Comparison of ENCODE assay signal across 8 cellular contexts in genomic region chr12:25194722-25195055, GRCh38. TPM values are rescaled to one million over a fixed set of nuclear protein-coding genes. Genes with fewer than 3 reads are reported as not detected.
DNase-seq lines count a peak whose midpoint lies in the region; ATAC-seq and TF ChIP-seq lines count a peak whose summit lies in the region.

No MANE protein-coding gene starts in this region.

- TF ChIP-seq POLR2A in heart left ventricle (IDR thresholded peaks at IDR 0.05) = no peak
- no peak for TF ChIP-seq POLR2A in upper lobe of left lung (IDR thresholded peaks at IDR 0.05)

- H3K9me3 ChIP-seq in heart left ventricle (no peaks in the 10 kb centered on the region), ascending aorta (no peaks in the 10 kb centered on the region), lower lobe of right lung (no peaks in the 10 kb centered on the region), upper lobe of left lung (no peaks in the 10 kb centered on the region)

- peak overlapping the region in 11 of 12 donors; percentile 37 to 97 (median 92) for H3K27ac ChIP-seq in heart left ventricle
- peak overlapping the region; percentile 97 for H3K27ac ChIP-seq in ascending aorta
- H3K27ac ChIP-seq in lower lobe of right lung = peak overlapping the region; percentile 94
- H3K27ac ChIP-seq in upper lobe of left lung = peak overlapping the region; percentile 90 to 94 (median 93)

- TF ChIP-seq CTCF in heart left ventricle (IDR thresholded peaks at IDR 0.05) = no peak
- TF ChIP-seq CTCF in ascending aorta (IDR thresholded peaks at IDR 0.05) = no peak
- TF ChIP-seq CTCF in lower lobe of right lung (IDR thresholded peaks at IDR 0.05) = no peak
- TF ChIP-seq CTCF in upper lobe of left lung (IDR thresholded peaks at IDR 0.05) = no peak

- no peak for ATAC-seq in heart left ventricle
- peak in 1 of 2 donors; percentile 57 for ATAC-seq in lower lobe of right lung
- peak in 1 of 2 donors; percentile 25 for ATAC-seq in upper lobe of left lung (ENCODE audit: low FRiP score in 2 of 2)
- no peak for ATAC-seq in GM18867 (IDR thresholded peaks at IDR 0.05; ENCODE audit: unreplicated experiment)

- H3K4me1 ChIP-seq in heart left ventricle = peaks cover 0 to 28% (median 12%) of the 10 kb centered on the region in 12 donors
- peaks cover 3 to 9% of the 10 kb centered on the region in 2 donors for H3K4me1 ChIP-seq in ascending aorta
- peaks cover 18% of the 10 kb centered on the region for H3K4me1 ChIP-seq in lower lobe of right lung
- peaks cover 7 to 13% (median 8%) of the 10 kb centered on the region in 4 donors for H3K4me1 ChIP-seq in upper lobe of left lung

- intact Hi-C loops in heart left ventricle (cut with DNase I) (loop anchor here in 4 of 10 donors (2.0 to 5.0 kb wide), 3 partner anchors 53 to 58 kb away; partner anchors contain the start of gene KRAS (in 3 of the 4)), cardiac septum (cut with DNase I) (loop anchor here (5.0 kb wide), 1 partner anchor 58 kb away; the partner anchor contains the start of gene KRAS), ascending aorta (cut with DNase I) (loop anchor here (1.0 to 10.0 kb wide), 4 partner anchors 44 to 920 kb away; no protein-coding TSS in a partner anchor), lower lobe of right lung (cut with DNase I) (no loop called here)

- TF ChIP-seq EP300 in upper lobe of left lung (IDR thresholded peaks at IDR 0.05) = no peak

- DNase-seq in heart left ventricle = no peak
- no peak for DNase-seq in cardiac septum (ENCODE audit: low spot score)
- DNase-seq in ascending aorta (ENCODE audit: low spot score in 2 of 2) = no peak
- no peak for DNase-seq in lower lobe of right lung
- no peak for DNase-seq in upper lobe of left lung
- no peak for DNase-seq in occipital lobe (lab: John Stamatoyannopoulos, UW)
- DNase-seq in SKM-1 (lab: John Stamatoyannopoulos, UW; ENCODE audit: unreplicated experiment) = no peak

- H3K4me3 ChIP-seq in heart left ventricle = peak overlapping the region; percentile 49 to 94 (median 73)
- peak overlapping the region; percentile 84 to 85 for H3K4me3 ChIP-seq in ascending aorta
- peak overlapping the region; percentile 75 for H3K4me3 ChIP-seq in lower lobe of right lung
- peak overlapping the region; percentile 21 to 86 (median 62) for H3K4me3 ChIP-seq in upper lobe of left lung

- H3K27me3 ChIP-seq in heart left ventricle (no peaks in the 10 kb centered on the region), ascending aorta (no peaks in the 10 kb centered on the region), lower lobe of right lung (ENCODE audit: low read depth) (no peaks in the 10 kb centered on the region), upper lobe of left lung (no peaks in the 10 kb centered on the region)

- WGBS in heart left ventricle, 4 donors = 9 to 13% (median 10%) methylated on average over 11 of the region's 11 CpGs
- 9% methylated on average over 11 of the region's 11 CpGs for WGBS in upper lobe of left lung, 2 donors

- H3K36me3 ChIP-seq in heart left ventricle (peaks cover 0 to 1% (median 0%) of the 10 kb centered on the region in 9 donors), ascending aorta (no peaks in the 10 kb centered on the region), lower lobe of right lung (no peaks in the 10 kb centered on the region), upper lobe of left lung (no peaks in the 10 kb centered on the region)

RNA-seq across cellular contexts. Expression of gene DNAI7, which starts 0.3 kb away (rescaled TPM):
- total RNA-seq in heart left ventricle (1 to 10 TPM in 2 of 9 donors, under 1 TPM in 6, not detected in 1; 0.36 to 1.9 (median 0.85) TPM), cardiac septum (0.38 TPM), ascending aorta (not detected), lower lobe of right lung (6.7 TPM), upper lobe of left lung (10 to 100 TPM in 1 of 6 donors, 1 to 10 TPM in 4, under 1 TPM in 1; 0.72 to 22.3 (median 4.1) TPM), occipital lobe (3.4 TPM)
- under 1 TPM; 0.10 to 0.23 TPM for polyA plus RNA-seq in heart left ventricle

RNA-seq across cellular contexts. Expression of gene ETFRF1, which starts 0.3 kb away (rescaled TPM):
- total RNA-seq in heart left ventricle (10 to 100 TPM; 38.7 to 83.8 (median 52.3) TPM), cardiac septum (41.9 TPM), ascending aorta (0.85 TPM), lower lobe of right lung (24.7 TPM), upper lobe of left lung (10 to 100 TPM in 5 of 6 donors, 1 to 10 TPM in 1; 5.2 to 48.4 (median 20.5) TPM), occipital lobe (32.0 TPM)
- 10 to 100 TPM; 31.4 to 41.0 TPM for polyA plus RNA-seq in heart left ventricle

RNA-seq across cellular contexts. Expression of gene KRAS, which starts 56.0 kb away (rescaled TPM):
- 10 to 100 TPM in 8 of 9 donors, 1 to 10 TPM in 1; 6.3 to 16.0 (median 11.9) TPM for total RNA-seq in heart left ventricle
- 10 to 100 TPM in 1 of 2 donors, 1 to 10 TPM in 1; 3.1 to 16.1 TPM for polyA plus RNA-seq in heart left ventricle
- total RNA-seq in cardiac septum = 11.2 TPM
- total RNA-seq in ascending aorta = 9.8 TPM
- 28.6 TPM for total RNA-seq in lower lobe of right lung
- total RNA-seq in upper lobe of left lung = 10 to 100 TPM; 10.4 to 32.9 (median 20.6) TPM
- total RNA-seq in occipital lobe = 53.0 TPM
